2 cellular contexts compared by ENCODE assay signal in genomic region chr19:31525610-31526147, GRCh38.
A peak's percentile ranks its signal among the peaks of the same experiment; 100 is the strongest.
TF ChIP-seq lines count a peak whose summit lies in the region.

No MANE protein-coding gene starts in this region.

TF ChIP-seq in HepG2, 621 proteins besides CTCF, POLR2A, EP300 and RAD21 (continued from another document):
- no peak for TF ChIP-seq ARID3A (IDR thresholded peaks at IDR 0.05; ENCODE audit: low read depth, low read length)
TF ChIP-seq in HepG2: peak in this region for 2.

TF ChIP-seq in K562, 482 proteins besides CTCF, POLR2A, EP300 and RAD21 (continued from another document):
- TF ChIP-seq ZNF592 (IDR thresholded peaks at IDR 0.05), result no peak
- peak; percentile 95 for TF ChIP-seq ZNF507 (tag; conservative IDR thresholded peaks at IDR 0.05)
- no peak for TF ChIP-seq TBP (optimal IDR thresholded peaks at IDR 0.05; ENCODE audit: low read depth, low read length)
- TF ChIP-seq DPF2 (IDR thresholded peaks at IDR 0.05), result no peak
